Comparison of ENCODE assay signal across 13 cellular contexts in the genomic region with DNA sequence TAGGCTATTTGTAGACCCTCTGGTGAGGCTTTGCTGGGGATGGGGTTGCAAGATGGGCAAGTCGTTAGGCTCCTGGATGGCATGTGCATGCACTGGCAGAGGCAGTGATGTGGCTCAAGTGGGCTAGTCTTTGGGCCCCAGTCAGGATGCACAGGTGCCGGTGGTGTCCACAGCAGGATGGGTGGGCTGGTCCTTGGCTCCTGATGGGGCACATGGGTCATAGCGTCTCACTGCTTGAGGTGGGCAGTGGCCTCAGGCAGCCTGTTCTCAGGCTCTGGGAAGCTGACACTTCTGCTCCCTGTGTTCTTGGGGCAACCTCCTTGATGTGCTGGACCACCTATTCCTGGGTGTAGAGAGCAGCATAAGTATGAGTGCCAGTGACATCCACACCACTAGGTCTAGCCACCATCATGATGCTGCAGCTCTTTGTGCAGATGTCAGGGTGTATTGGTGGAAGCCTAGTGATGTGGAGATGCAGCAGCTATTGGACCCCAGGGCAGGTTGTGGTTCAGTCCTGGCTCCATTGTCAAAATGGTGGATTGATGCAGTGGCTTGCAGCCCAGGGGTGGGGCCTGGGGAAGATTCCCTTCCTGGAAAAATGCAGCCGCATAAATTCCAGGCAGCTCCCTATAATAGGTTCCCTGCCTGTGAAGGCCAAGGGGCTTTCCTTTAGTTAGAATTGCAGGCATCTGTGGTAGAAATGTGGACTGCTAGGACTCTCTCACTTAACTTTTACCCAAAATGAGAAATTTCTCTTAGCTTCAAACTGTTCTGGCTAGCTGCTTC.
DNase-seq lines count a peak whose midpoint lies in the region; ATAC-seq, FAIRE-seq and TF ChIP-seq lines count a peak whose summit lies in the region.
"Had no signal": no experiment of that assay in that cellular context is flagged by ENCODE, and none has a peak within 500 bp of the region (broad histone marks: within the 10 kb centered on the region; RNA-seq: fewer than 3 reads in every experiment).

No MANE protein-coding gene starts in this region.

- no peaks in the 10 kb centered on the region for H3K23me2 ChIP-seq in H1 (ENCODE audit: low read depth, low read length)

- H3K4me3 ChIP-seq in NT2/D1 (ENCODE audit: insufficient read length, low read depth) (no peak overlapping the region), H1 (ENCODE audit: extremely low read depth in 1 of 4, insufficient read depth in 2 of 4, low read depth in 3 of 4, low read length in 4 of 4) (no peak overlapping the region), mesendoderm (ENCODE audit: low read length) (no peak overlapping the region), tibial artery (no peak overlapping the region)
- H3K4me3 ChIP-seq: BLaER1, GM23248, HAP-1 had no signal

- no peak overlapping the region for H3K23ac ChIP-seq in H1 (ENCODE audit: insufficient read length)
- no peak overlapping the region for H3K23ac ChIP-seq in mesendoderm (ENCODE audit: low read length)

- H3K4ac ChIP-seq in H1 (replicated peaks; ENCODE audit: insufficient read length, low read depth, low read length), result no peak overlapping the region
- H3K4ac ChIP-seq in mesendoderm (ENCODE audit: low read depth, low read length), result no peak overlapping the region

- H3K4me1 ChIP-seq in NT2/D1 (ENCODE audit: insufficient read depth, insufficient read length), result no peaks in the 10 kb centered on the region
- H3K4me1 ChIP-seq in H1 (replicated peaks in 1 of 4; ENCODE audit: control insufficient read depth in 3 of 4, insufficient read depth in 4 of 4, low read length in 3 of 4), result no peaks in the 10 kb centered on the region
- no peaks in the 10 kb centered on the region for H3K4me1 ChIP-seq in mesendoderm (ENCODE audit: control insufficient read depth, low read depth, low read length)
- no peaks in the 10 kb centered on the region for H3K4me1 ChIP-seq in tibial artery
- H3K4me1 ChIP-seq: BLaER1, Caco-2, HAP-1 had no signal

- no peak overlapping the region for H2BK15ac ChIP-seq in H1 (ENCODE audit: low read length)
- H2BK15ac ChIP-seq in mesendoderm (replicated peaks; ENCODE audit: low read depth), result no peak overlapping the region

- no peak overlapping the region for H3K14ac ChIP-seq in H1 (ENCODE audit: insufficient read length)

- WGBS in H1 (ENCODE audit: extremely low coverage in 1 of 2, insufficient coverage in 1 of 2, insufficient read length in 1 of 2, insufficient replicate concordance in 2 of 2, low coverage in 1 of 2, low lambda C conversion rate in 2 of 2, missing lambda C conversion rate in 1 of 2), 2 experiments, result 95% methylated on average over 4 of the region's 4 CpGs; no CpG with 5 or more reads in 1 of the 2 experiments
- WGBS in mesendoderm (ENCODE audit: extremely low coverage, insufficient coverage, low lambda C conversion rate), result no CpG with 5 or more reads among the region's 4 CpGs

- H2BK20ac ChIP-seq in H1 (ENCODE audit: low read length), result 0 out of 2 replicates have a peak overlapping the region, but pooled peaks have one; percentile 72

- H4K8ac ChIP-seq in H1 (ENCODE audit: extremely low read depth, insufficient read depth, low read length), result no peak overlapping the region
- H4K8ac ChIP-seq in mesendoderm (ENCODE audit: low read depth, low read length), result no peak overlapping the region

- H3K9ac ChIP-seq in NT2/D1 (ENCODE audit: insufficient read length, low read depth) (no peak overlapping the region), H1 (replicated peaks in 1 of 4; ENCODE audit: extremely low read depth in 1 of 4, low read depth in 3 of 4, low read length in 3 of 4) (no peak overlapping the region), mesendoderm (ENCODE audit: low read length) (no peak overlapping the region)
- H3K9ac ChIP-seq: BLaER1, GM23248 had no signal

- H3K27ac ChIP-seq in H1 (ENCODE audit: low read depth, low read length) (no peak overlapping the region; the same call in 1 of the 2 replicates), mesendoderm (ENCODE audit: low read depth, low read length) (no peak overlapping the region), tibial artery (no peak overlapping the region)
- H3K27ac ChIP-seq: BLaER1, GM23248 had no signal

- H2AFZ ChIP-seq in H1 (ENCODE audit: low read length), result 0 out of 2 replicates have a peak overlapping the region, but pooled peaks have one; percentile 4
- H2AFZ ChIP-seq: GM23248 had no signal

- no peak for TF ChIP-seq CTCF in H1 (IDR thresholded peaks at IDR 0.05; ENCODE audit: control extremely low read depth in 1 of 3, insufficient read depth in 1 of 3, low read depth in 1 of 3, low read length in 3 of 3)
- TF ChIP-seq CTCF in tibial artery (IDR thresholded peaks at IDR 0.05), result no peak

- H3K79me2 ChIP-seq in H1 (ENCODE audit: control insufficient read depth in 1 of 2, insufficient read depth in 2 of 2, low read length in 2 of 2) (no peaks in the 10 kb centered on the region), mesendoderm (ENCODE audit: control insufficient read depth, insufficient read depth, low read length) (no peaks in the 10 kb centered on the region)

- TF ChIP-seq RAD21 in H1 (IDR thresholded peaks at IDR 0.05 in 1 of 2, conservative IDR thresholded peaks at IDR 0.05 in 1 of 2; ENCODE audit: low read depth in 2 of 2, low read length in 2 of 2), result no peak

- no peaks in the 10 kb centered on the region for H3K27me3 ChIP-seq in NT2/D1 (ENCODE audit: insufficient read depth, insufficient read length)
- H3K27me3 ChIP-seq in H1 (replicated peaks in 1 of 4; ENCODE audit: control insufficient read depth in 3 of 4, extremely low read depth in 1 of 4, insufficient read depth in 3 of 4, low read length in 3 of 4), result no peaks in the 10 kb centered on the region
- no peaks in the 10 kb centered on the region for H3K27me3 ChIP-seq in mesendoderm (ENCODE audit: insufficient read depth, low read length, poor library complexity)
- no peaks in the 10 kb centered on the region for H3K27me3 ChIP-seq in tibial artery
- H3K27me3 ChIP-seq: BLaER1 had no signal

- H2BK5ac ChIP-seq in H1 (ENCODE audit: low read depth, low read length) (peak overlapping the region; percentile 71; the same call in 1 of the 2 replicates), mesendoderm (ENCODE audit: low read length) (no peak overlapping the region)

- no peak overlapping the region for H2BK120ac ChIP-seq in H1 (replicated peaks; ENCODE audit: low read depth, low read length)
- H2BK120ac ChIP-seq in mesendoderm (ENCODE audit: low read depth, low read length), result no peak overlapping the region

- H3K18ac ChIP-seq in H1 (ENCODE audit: extremely low read depth, low read length) (no peak overlapping the region), mesendoderm (ENCODE audit: low read length) (no peak overlapping the region)

- FAIRE-seq in H1 (lab: Jason Lieb, UNC), result no peak

- TF ChIP-seq POLR2A in H1 (IDR thresholded peaks at IDR 0.05; ENCODE audit: control extremely low read depth in 1 of 2, low read depth in 2 of 2, low read length in 2 of 2), result no peak

- H2BK12ac ChIP-seq in H1 (ENCODE audit: low read depth, low read length), result peak overlapping the region; percentile 84; the same call in 1 of the 2 replicates

- no peaks in the 10 kb centered on the region for H4K20me1 ChIP-seq in H1 (replicated peaks in 1 of 2; ENCODE audit: control insufficient read depth in 1 of 2, insufficient read depth in 2 of 2, low read length in 2 of 2)
- H4K20me1 ChIP-seq: BLaER1 had no signal

- no peak overlapping the region; the same call in 1 of the 2 replicates for H2AK5ac ChIP-seq in H1 (ENCODE audit: low read depth, low read length)
- no peak overlapping the region for H2AK5ac ChIP-seq in mesendoderm (ENCODE audit: low read length)

- no peaks in the 10 kb centered on the region for H3K79me1 ChIP-seq in H1 (ENCODE audit: low read depth, low read length)
- no peaks in the 10 kb centered on the region for H3K79me1 ChIP-seq in mesendoderm (ENCODE audit: low read length)

- peak overlapping the region; percentile 58 for H4K91ac ChIP-seq in H1 (replicated peaks; ENCODE audit: insufficient read length, low read length)

- DNase-seq in NT2/D1 (ENCODE audit: low read depth, low spot score), result peak; percentile 6
- no peak for DNase-seq in H1 (ENCODE audit: low read depth in 1 of 2, low spot score in 2 of 2)
- peak; percentile 39 for DNase-seq in mesendoderm
- DNase-seq in tibial artery, result no peak
- DNase-seq in GM19238 (ENCODE audit: insufficient read length, low spot score), result no peak
- DNase-seq: Caco-2; CD8-positive, alpha-beta memory T cell; DMS53; GM23248 had no signal

- H3K9me3 ChIP-seq in NT2/D1 (ENCODE audit: insufficient read depth, low read length) (no peaks in the 10 kb centered on the region; the same call in 1 of the 2 replicates), H1 (ENCODE audit: insufficient read depth in 2 of 2, low read depth in 1 of 2, low read length in 1 of 2) (0 out of 4 replicates have a peak, but pooled peaks cover 0 to 5% of the 10 kb centered on the region in 2 experiments), tibial artery (no peaks in the 10 kb centered on the region)
- H3K9me3 ChIP-seq: Caco-2, HAP-1 had no signal

- TF ChIP-seq EP300 in H1 (IDR thresholded peaks at IDR 0.05; ENCODE audit: borderline replicate concordance in 1 of 2, low read depth in 2 of 2, low read length in 2 of 2), result peak in 1 of 2 experiments; percentile 81; a peak in 1 of 3 replicates

- CTCF ChIA-PET in H1 (lab: Charles Lee; ENCODE audit: partially characterized antibody), result no interaction called here

- H3K36me3 ChIP-seq in NT2/D1 (ENCODE audit: insufficient read depth, insufficient read length, low read length), result no peaks in the 10 kb centered on the region
- 0 out of 8 replicates have a peak, but pooled peaks cover 0 to 2% (median 0%) of the 10 kb centered on the region in 4 experiments for H3K36me3 ChIP-seq in H1 (ENCODE audit: control insufficient read depth in 2 of 4, insufficient read depth in 4 of 4, low read length in 3 of 4)
- no peaks in the 10 kb centered on the region for H3K36me3 ChIP-seq in mesendoderm (ENCODE audit: control insufficient read depth, insufficient read depth, low read length)
- no peaks in the 10 kb centered on the region for H3K36me3 ChIP-seq in tibial artery
- H3K36me3 ChIP-seq: BLaER1, HAP-1 had no signal

- POLR2A ChIA-PET in H1 (lab: Charles Lee; ENCODE audit: partially characterized antibody), result no interaction called here

- H3K56ac ChIP-seq in H1 (replicated peaks; ENCODE audit: insufficient read length, low read depth, low read length) (no peak overlapping the region), mesendoderm (ENCODE audit: low read length) (no peak overlapping the region)

- no peak overlapping the region for H3K4me2 ChIP-seq in H1 (ENCODE audit: insufficient read depth in 1 of 2, low read depth in 2 of 2, low read length in 2 of 2)
- no peak overlapping the region for H3K4me2 ChIP-seq in mesendoderm (ENCODE audit: low read length)
- H3K4me2 ChIP-seq: BLaER1 had no signal

- ATAC-seq in GM21723 (IDR thresholded peaks at IDR 0.05; ENCODE audit: unreplicated experiment) (no peak), HG03175 (IDR thresholded peaks at IDR 0.05; ENCODE audit: unreplicated experiment) (no peak)

- H4K5ac ChIP-seq in H1 (ENCODE audit: insufficient read length, low read depth, low read length) (no peak overlapping the region), mesendoderm (ENCODE audit: low read length) (no peak overlapping the region)

- intact Hi-C loops in tibial artery (cut with DNase I; ENCODE audit: low total_unique reads), result no loop called here

TF ChIP-seq in H1, 55 proteins besides CTCF, POLR2A, EP300 and RAD21 (continues in another document):
- TF ChIP-seq SAP30 (IDR thresholded peaks at IDR 0.05; ENCODE audit: insufficient read depth, insufficient replicate concordance, low read length), result no peak
- peak; percentile 43 for TF ChIP-seq TEAD4 (IDR thresholded peaks at IDR 0.05; ENCODE audit: low read depth, low read length)

Comparison
In these comparisons a context has a peak if more than half of its experiments do, and no peak if none do; other contexts are left out.
1. DNase-seq: peak in NT2/D1 (single experiment) and mesendoderm (single experiment); none in H1 (0 of 2), tibial artery (0 of 2) and GM19238 (single experiment).